In genomic region chr17:32191306-32191705, GRCh38 we compare ENCODE assay signal across 24 cellular contexts. TPM values are rescaled to one million over a fixed set of nuclear protein-coding genes. Genes with fewer than 3 reads are reported as not detected.
A peak's percentile ranks its signal among the peaks of the same experiment; 100 is the strongest.
DNase-seq lines count a peak whose midpoint lies in the region; ATAC-seq and TF ChIP-seq lines count a peak whose summit lies in the region.
"Had no signal": no experiment of that assay in that cellular context is flagged by ENCODE, and none has a peak within 500 bp of the region (broad histone marks: within the 10 kb centered on the region; RNA-seq: fewer than 3 reads in every experiment).

No MANE protein-coding gene starts in this region.

- peaks cover 46% of the 10 kb centered on the region for H3K4me1 Mint-ChIP-seq in HFFc6 (ENCODE audit: low read depth)
- H3K4me1 Mint-ChIP-seq in activated CD8-positive, alpha-beta memory T cell treated with anti-CD3 and anti-CD28 coated beads, Interleukin-2, amount 10 ng/mL, durations not matched to agents 7 days and 5 days: no peaks in the 10 kb centered on the region
- H3K4me1 Mint-ChIP-seq: activated T-helper 17 cell treated with anti-CD3 and anti-CD28 coated beads, Interleukin-2, amount 50 U/mL, for 72 hours; stimulated activated effector memory CD8-positive, alpha-beta T cell treated with anti-CD3 and anti-CD28 coated beads, Interleukin-12 subunit alpha, Interleukin-12 subunit beta, amount 100 ng/mL, for 72 hours had no signal

- ATAC-seq in activated CD8-positive, alpha-beta memory T cell treated with anti-CD3 and anti-CD28 coated beads, Interleukin-2, amount 10 ng/mL, durations not matched to agents 7 days and 5 days: no peak
- ATAC-seq in HG02884 (IDR thresholded peaks at IDR 0.05; ENCODE audit: unreplicated experiment): no peak
- ATAC-seq: activated CD4-positive, CD25-positive, alpha-beta regulatory T cell treated with anti-CD3 and anti-CD28 coated beads, Interleukin-2, amount 50 U/mL, for 24 hours; activated naive CD8-positive, alpha-beta T cell treated with anti-CD3 and anti-CD28 coated beads, Interleukin-2, amount 50 U/mL, for 24 hours; activated T-helper 17 cell treated with anti-CD3 and anti-CD28 coated beads, Interleukin-2, amount 50 U/mL, for 72 hours; mucosa of descending colon; stimulated activated effector memory CD8-positive, alpha-beta T cell treated with anti-CD3 and anti-CD28 coated beads, Interleukin-12 subunit alpha, Interleukin-12 subunit beta, amount 100 ng/mL, for 72 hours had no signal

- H3K4me3 ChIP-seq in adipocyte (ENCODE audit: low read length): peak overlapping the region; percentile 13
- no peak overlapping the region for H3K4me3 ChIP-seq in fibroblast of the aortic adventitia (ENCODE audit: low read depth, low read length)
- H3K4me3 ChIP-seq in breast epithelium: no peak overlapping the region
- H3K4me3 ChIP-seq: mucosa of descending colon had no signal

- H3K27me3 ChIP-seq in adipocyte (replicated peaks; ENCODE audit: control insufficient read depth, insufficient read depth, low read length): no peaks in the 10 kb centered on the region
- no peaks in the 10 kb centered on the region for H3K27me3 ChIP-seq in breast epithelium

- peak overlapping the region; percentile 83 for H3K27ac Mint-ChIP-seq in HFFc6
- H3K27ac Mint-ChIP-seq in activated CD8-positive, alpha-beta memory T cell treated with anti-CD3 and anti-CD28 coated beads, Interleukin-2, amount 10 ng/mL, durations not matched to agents 7 days and 5 days: no peak overlapping the region
- H3K27ac Mint-ChIP-seq: activated naive CD8-positive, alpha-beta T cell treated with anti-CD3 and anti-CD28 coated beads, Interleukin-2, amount 50 U/mL, for 24 hours; activated T-helper 17 cell treated with anti-CD3 and anti-CD28 coated beads, Interleukin-2, amount 50 U/mL, for 72 hours; CD4-positive, alpha-beta T cell; endodermal cell; stimulated activated effector memory CD8-positive, alpha-beta T cell treated with anti-CD3 and anti-CD28 coated beads, Interleukin-12 subunit alpha, Interleukin-12 subunit beta, amount 100 ng/mL, for 72 hours had no signal

- peaks cover 24% of the 10 kb centered on the region for H3K36me3 Mint-ChIP-seq in HFFc6 (ENCODE audit: low read depth)
- peaks cover 20% of the 10 kb centered on the region for H3K36me3 Mint-ChIP-seq in activated CD8-positive, alpha-beta memory T cell treated with anti-CD3 and anti-CD28 coated beads, Interleukin-2, amount 10 ng/mL, durations not matched to agents 7 days and 5 days

- peaks cover 15% of the 10 kb centered on the region for H3K4me1 ChIP-seq in adipocyte (ENCODE audit: control insufficient read depth, insufficient read depth, low read length)
- no peaks in the 10 kb centered on the region for H3K4me1 ChIP-seq in breast epithelium

- no peaks in the 10 kb centered on the region; the same call in 1 of the 2 replicates for H3K27me3 Mint-ChIP-seq in HFFc6 (ENCODE audit: insufficient read depth)
- H3K27me3 Mint-ChIP-seq in activated CD8-positive, alpha-beta memory T cell treated with anti-CD3 and anti-CD28 coated beads, Interleukin-2, amount 10 ng/mL, durations not matched to agents 7 days and 5 days: no peaks in the 10 kb centered on the region
- H3K27me3 Mint-ChIP-seq: activated naive CD8-positive, alpha-beta T cell treated with anti-CD3 and anti-CD28 coated beads, Interleukin-2, amount 50 U/mL, for 24 hours; activated T-helper 17 cell treated with anti-CD3 and anti-CD28 coated beads, Interleukin-2, amount 50 U/mL, for 72 hours; CD4-positive, alpha-beta T cell had no signal

- H3K9me3 ChIP-seq in adipocyte (ENCODE audit: control insufficient read depth, low read length) (no peaks in the 10 kb centered on the region), breast epithelium (no peaks in the 10 kb centered on the region)
- H3K9me3 ChIP-seq: mucosa of descending colon had no signal

- TF ChIP-seq CTCF in HFFc6 (IDR thresholded peaks at IDR 0.05) (no peak), fibroblast of the aortic adventitia (IDR thresholded peaks at IDR 0.05; ENCODE audit: insufficient read depth, low read length) (no peak), breast epithelium (IDR thresholded peaks at IDR 0.05) (no peak)

- peaks cover 40% of the 10 kb centered on the region for H3K36me3 ChIP-seq in adipocyte (ENCODE audit: control insufficient read depth, insufficient read depth, low read length, severe bottlenecking)
- no peaks in the 10 kb centered on the region for H3K36me3 ChIP-seq in breast epithelium

- no peak overlapping the region for H3K27ac ChIP-seq in breast epithelium
- H3K27ac ChIP-seq: 22Rv1, KMS-11 had no signal

- DNase-seq in A172 (ENCODE audit: low spot score): peak; percentile 47
- peak; percentile 52 for DNase-seq in HFFc6
- DNase-seq in adipocyte (ENCODE audit: low read depth): peak; percentile 74
- DNase-seq in fibroblast of the aortic adventitia (ENCODE audit: low read depth): peak; percentile 53
- DNase-seq in SKM-1 (lab: John Stamatoyannopoulos, UW; ENCODE audit: unreplicated experiment): no peak
- no peak for DNase-seq in activated CD8-positive, alpha-beta memory T cell treated with anti-CD3 and anti-CD28 coated beads, Interleukin-2, amount 10 ng/mL, durations not matched to agents 7 days and 5 days
- no peak for DNase-seq in breast epithelium (ENCODE audit: low spot score in 2 of 2)
- DNase-seq: activated naive CD8-positive, alpha-beta T cell treated with anti-CD3 and anti-CD28 coated beads, Interleukin-2, amount 50 U/mL, for 24 hours; CD4-positive, alpha-beta T cell; DMS79 treated with DMSO at 0.1 percent for 48 hours; endodermal cell; foreskin melanocyte; H7; mucosa of descending colon; NCI-H1092 treated with DMSO at 0.1 percent for 48 hours; NCI-H2107; NCI-H524; T-helper 9 cell had no signal

- CTCF ChIA-PET in activated CD8-positive, alpha-beta memory T cell treated with anti-CD3 and anti-CD28 coated beads, Interleukin-2, amount 10 ng/mL, durations not matched to agents 7 days and 5 days (lab: Charles Lee): no interaction called here

- TF ChIP-seq POLR2A in breast epithelium (IDR thresholded peaks at IDR 0.05): no peak

- H3K9ac ChIP-seq in adipocyte (ENCODE audit: low read length): peak overlapping the region; percentile 48
- H3K9ac ChIP-seq: KMS-11 had no signal

- intact Hi-C loops in breast epithelium (cut with DNase I; ENCODE audit: low total_unique reads): no loop called here

- no peaks in the 10 kb centered on the region for H3K9me3 Mint-ChIP-seq in HFFc6
- no peaks in the 10 kb centered on the region for H3K9me3 Mint-ChIP-seq in activated CD8-positive, alpha-beta memory T cell treated with anti-CD3 and anti-CD28 coated beads, Interleukin-2, amount 10 ng/mL, durations not matched to agents 7 days and 5 days (ENCODE audit: low read depth)
- H3K9me3 Mint-ChIP-seq: activated naive CD8-positive, alpha-beta T cell treated with anti-CD3 and anti-CD28 coated beads, Interleukin-2, amount 50 U/mL, for 24 hours; activated T-helper 17 cell treated with anti-CD3 and anti-CD28 coated beads, Interleukin-2, amount 50 U/mL, for 72 hours; CD4-positive, alpha-beta T cell; endodermal cell; stimulated activated effector memory CD8-positive, alpha-beta T cell treated with anti-CD3 and anti-CD28 coated beads, Interleukin-12 subunit alpha, Interleukin-12 subunit beta, amount 100 ng/mL, for 72 hours had no signal

- peak overlapping the region; percentile 69 for H3K4me3 Mint-ChIP-seq in HFFc6
- H3K4me3 Mint-ChIP-seq in activated CD8-positive, alpha-beta memory T cell treated with anti-CD3 and anti-CD28 coated beads, Interleukin-2, amount 10 ng/mL, durations not matched to agents 7 days and 5 days: no peak overlapping the region
- H3K4me3 Mint-ChIP-seq: activated naive CD8-positive, alpha-beta T cell treated with anti-CD3 and anti-CD28 coated beads, Interleukin-2, amount 50 U/mL, for 24 hours; activated T-helper 17 cell treated with anti-CD3 and anti-CD28 coated beads, Interleukin-2, amount 50 U/mL, for 72 hours; CD4-positive, alpha-beta T cell; endodermal cell; stimulated activated effector memory CD8-positive, alpha-beta T cell treated with anti-CD3 and anti-CD28 coated beads, Interleukin-12 subunit alpha, Interleukin-12 subunit beta, amount 100 ng/mL, for 72 hours had no signal

RNA-seq across cellular contexts. Expression of gene RHOT1, which starts 49.0 kb away (rescaled TPM):
- total RNA-seq in A172 (2014; rRNA removed; shearing (Covaris generic)): 86.6 and 112 TPM in 2 replicates
- 10 to 100 TPM; 20.8 to 26.8 (median 23.6) TPM for total RNA-seq in HFFc6 (2021; fragmentation: NEBNext Ultra II Directional; extraction: Animal tissue kit (Norgen Biotek cat#: 25700))
- total RNA-seq in fibroblast of the aortic adventitia (ENCODE audit: low replicate concordance) (21.0 and 50.5 TPM in 2 replicates), breast epithelium (10 to 100 TPM; 62.9 to 74.6 (median 72.0) TPM)
- total RNA-seq in activated CD8-positive, alpha-beta memory T cell treated with anti-CD3 and anti-CD28 coated beads, Interleukin-2, amount 10 ng/mL, durations not matched to agents 7 days and 5 days: 10 to 100 TPM; 25.7 to 28.2 TPM

Comparison
In these comparisons a context has a peak if more than half of its experiments do, and no peak if none do; other contexts are left out.
1. DNase-seq: peak in A172 (single experiment), HFFc6 (single experiment), adipocyte (single experiment) and fibroblast of the aortic adventitia (single experiment); none in SKM-1 (single experiment), activated CD8-positive, alpha-beta memory T cell treated with anti-CD3 and anti-CD28 coated beads, Interleukin-2, amount 10 ng/mL, durations not matched to agents 7 days and 5 days (single experiment) and breast epithelium (0 of 2).